Comparison of ENCODE assay signal across 9 cellular contexts in the genomic region with DNA sequence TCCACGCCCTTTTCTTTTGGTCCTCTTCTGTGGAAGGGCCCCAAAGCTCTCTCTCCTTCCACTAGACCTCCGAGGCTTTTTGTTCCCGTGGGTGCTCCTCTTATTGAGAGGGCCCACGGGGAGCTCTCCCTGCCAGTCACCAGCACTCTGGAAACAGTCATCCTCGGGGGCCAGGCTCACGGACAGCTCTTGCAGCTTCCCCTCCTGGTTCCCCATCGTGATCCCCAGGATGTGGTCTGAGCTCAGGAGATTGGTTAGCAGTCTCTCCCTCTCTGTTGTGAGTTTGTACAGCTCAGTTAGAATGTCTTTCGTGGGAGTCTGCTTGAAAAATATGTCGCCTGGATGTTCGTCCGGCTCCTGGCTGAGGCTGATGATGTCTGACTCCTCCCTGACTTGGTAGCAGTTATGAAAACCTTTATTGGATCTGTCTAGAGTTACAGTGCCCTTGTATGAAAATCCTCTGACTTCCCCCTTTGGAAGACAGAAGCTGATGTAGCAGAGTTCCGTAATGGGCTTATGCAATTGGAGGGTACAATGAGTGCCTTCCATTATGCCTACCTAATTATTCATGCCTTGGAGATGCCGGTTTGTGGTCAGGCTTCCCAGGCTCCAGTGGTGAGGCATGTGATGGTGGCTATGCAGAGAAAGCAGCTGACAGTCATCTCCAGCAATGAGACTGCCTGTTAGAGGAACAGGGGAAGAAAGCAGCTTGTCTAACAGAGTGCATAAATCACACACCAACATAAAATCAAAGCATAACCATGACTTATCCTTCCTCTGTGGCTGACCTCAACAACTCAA. TPM values are rescaled to one million over a fixed set of nuclear protein-coding genes. Genes with fewer than 3 reads are reported as not detected.
DNase-seq lines count a peak whose midpoint lies in the region; ATAC-seq, FAIRE-seq and TF ChIP-seq lines count a peak whose summit lies in the region.
"Had no signal": no experiment of that assay in that cellular context is flagged by ENCODE, and none has a peak within 500 bp of the region (broad histone marks: within the 10 kb centered on the region; RNA-seq: fewer than 3 reads in every experiment).

No MANE protein-coding gene starts in this region.

- no TSS peak for BruUV-seq in HepG2 (replicated peaks; lab: Mats Ljungman, UMichigan)

- no peaks in the 10 kb centered on the region for H3K79me2 ChIP-seq in HepG2 (ENCODE audit: insufficient read depth, low read length)

- H2AFZ ChIP-seq in HepG2 (ENCODE audit: low read length) = no peak overlapping the region

- no peak for TF ChIP-seq POLR2A in HepG2 (IDR thresholded peaks at IDR 0.05; ENCODE audit: insufficient read depth in 1 of 2, low read depth in 2 of 2, low read length in 2 of 2)

- H3K4me1 ChIP-seq in liver (ENCODE audit: control insufficient read depth in 4 of 4, insufficient read depth in 4 of 4, low read length in 3 of 4) (no peaks in the 10 kb centered on the region), HepG2 (ENCODE audit: insufficient read depth, low read length) (no peaks in the 10 kb centered on the region)

- H3K36me3 Mint-ChIP-seq in activated CD4-positive, alpha-beta memory T cell treated with anti-CD3 and anti-CD28 coated beads for 36 hours = no peaks in the 10 kb centered on the region
- no peaks in the 10 kb centered on the region for H3K36me3 Mint-ChIP-seq in activated naive CD8-positive, alpha-beta T cell treated with anti-CD3 and anti-CD28 coated beads for 36 hours

- ATAC-seq in HepG2 = no peak
- ATAC-seq in HG03460 (IDR thresholded peaks at IDR 0.05; ENCODE audit: unreplicated experiment) = no peak

- no peak overlapping the region for H3K9ac ChIP-seq in liver (ENCODE audit: low read depth in 1 of 2, low read length in 2 of 2)
- no peak overlapping the region for H3K9ac ChIP-seq in HepG2 (ENCODE audit: insufficient read depth, low read depth, low read length)

- no peaks in the 10 kb centered on the region for H3K36me3 ChIP-seq in liver (ENCODE audit: control insufficient read depth in 4 of 4, insufficient read depth in 3 of 4, low read depth in 1 of 4, low read length in 3 of 4)
- H3K36me3 ChIP-seq in HepG2 (replicated peaks in 1 of 2; ENCODE audit: control insufficient read depth in 1 of 2, insufficient read depth in 2 of 2, low read length in 2 of 2) = no peaks in the 10 kb centered on the region

- peaks cover 2% of the 10 kb centered on the region for H3K4me1 Mint-ChIP-seq in activated CD4-positive, alpha-beta memory T cell treated with anti-CD3 and anti-CD28 coated beads for 36 hours (ENCODE audit: low read depth)
- H3K4me1 Mint-ChIP-seq in activated naive CD8-positive, alpha-beta T cell treated with anti-CD3 and anti-CD28 coated beads for 36 hours = peaks cover 4% of the 10 kb centered on the region

- peaks cover 11% of the 10 kb centered on the region for H3K27me3 Mint-ChIP-seq in activated CD4-positive, alpha-beta memory T cell treated with anti-CD3 and anti-CD28 coated beads for 36 hours
- peaks cover 8% of the 10 kb centered on the region for H3K27me3 Mint-ChIP-seq in activated naive CD8-positive, alpha-beta T cell treated with anti-CD3 and anti-CD28 coated beads for 36 hours

- CTCF ChIA-PET in HepG2 (lab: Yijun Ruan, JAX; ENCODE audit: low intra/inter-chr PET ratio, low total read pairs) = no interaction called here
- CTCF ChIA-PET in activated CD4-positive, alpha-beta memory T cell treated with anti-CD3 and anti-CD28 coated beads for 36 hours (lab: Charles Lee) = interaction anchor here (0.8 to 1.0 kb wide), 2 partner anchors 68 to 73 kb away, joined by 3 read pairs; no protein-coding TSS in a partner anchor

- in situ Hi-C loops in HepG2 (cut with HindIII; ENCODE audit: extremely low pct_ligation_motif_present, low pct_unique_long_range_greater_than_20kb) = loop anchor here (5.0 kb wide), 1 partner anchor 48 kb away; no protein-coding TSS in a partner anchor

- no peak overlapping the region for H3K27ac Mint-ChIP-seq in activated CD4-positive, alpha-beta memory T cell treated with anti-CD3 and anti-CD28 coated beads for 36 hours
- H3K27ac Mint-ChIP-seq in activated naive CD8-positive, alpha-beta T cell treated with anti-CD3 and anti-CD28 coated beads for 36 hours = no peak overlapping the region

- H3K4me3 ChIP-seq in liver (ENCODE audit: low read depth in 1 of 3, low read length in 3 of 3) (no peak overlapping the region), HepG2 (replicated peaks in 1 of 3; ENCODE audit: insufficient read depth in 1 of 3, low read depth in 2 of 3, low read length in 3 of 3) (no peak overlapping the region)

- FAIRE-seq in HepG2 (lab: Jason Lieb, UNC) = no peak
- FAIRE-seq: endothelial cell of umbilical vein had no signal

- TF ChIP-seq RAD21 in liver (IDR thresholded peaks at IDR 0.05) (no peak), HepG2 (CRISPR knock-in tag; IDR thresholded peaks at IDR 0.05) (no peak)

- H4K20me1 ChIP-seq in HepG2 (ENCODE audit: insufficient read depth, low read length) = no peaks in the 10 kb centered on the region

- no peaks in the 10 kb centered on the region for H3K9me3 Mint-ChIP-seq in activated CD4-positive, alpha-beta memory T cell treated with anti-CD3 and anti-CD28 coated beads for 36 hours
- no peaks in the 10 kb centered on the region for H3K9me3 Mint-ChIP-seq in activated naive CD8-positive, alpha-beta T cell treated with anti-CD3 and anti-CD28 coated beads for 36 hours

- TF ChIP-seq EP300 in HepG2 (IDR thresholded peaks at IDR 0.05; ENCODE audit: low read depth in 2 of 2, low read length in 2 of 2) (no peak), HepG2 (CRISPR knock-in tag; IDR thresholded peaks at IDR 0.05; ENCODE audit: borderline replicate concordance) (no peak)

- intact Hi-C loops in HepG2 (cut with micrococcal nuclease; ENCODE audit: unreplicated experiment) = no loop called here
- intact Hi-C loops in activated CD4-positive, alpha-beta memory T cell treated with anti-CD3 and anti-CD28 coated beads for 36 hours (cut with micrococcal nuclease) = no loop called here

- DNase-seq in HepG2 (ENCODE audit: low spot score) (no peak), midbrain (lab: John Stamatoyannopoulos, UW) (peak; percentile 16), DMS 273 (lab: John Stamatoyannopoulos, UW; ENCODE audit: unreplicated experiment) (no peak)
- DNase-seq in activated CD4-positive, alpha-beta memory T cell treated with anti-CD3 and anti-CD28 coated beads for 36 hours = no peak
- no peak for DNase-seq in activated naive CD8-positive, alpha-beta T cell treated with anti-CD3 and anti-CD28 coated beads for 36 hours

- H3K4me3 Mint-ChIP-seq in activated CD4-positive, alpha-beta memory T cell treated with anti-CD3 and anti-CD28 coated beads for 36 hours = no peak overlapping the region
- H3K4me3 Mint-ChIP-seq in activated naive CD8-positive, alpha-beta T cell treated with anti-CD3 and anti-CD28 coated beads for 36 hours = no peak overlapping the region

- WGBS in liver = 78% methylated on average over 13 of the region's 13 CpGs
- WGBS in HepG2 (ENCODE audit: low lambda C conversion rate) = 38% methylated on average over 12 of the region's 13 CpGs

- TF ChIP-seq CTCF in liver (IDR thresholded peaks at IDR 0.05; ENCODE audit: low read depth, low read length, missing input control) (no peak), HepG2 (CRISPR knock-in tag; IDR thresholded peaks at IDR 0.05) (no peak)

- H3K27ac ChIP-seq in liver (ENCODE audit: low read depth in 1 of 2, low read length in 2 of 2) (no peak overlapping the region), HepG2 (ENCODE audit: extremely low read length, insufficient read depth, low read length) (no peak overlapping the region), cingulate gyrus (ENCODE audit: low read depth, low read length) (peak overlapping the region; percentile 47)

- H3K4me2 ChIP-seq in HepG2 (ENCODE audit: low read depth, low read length) = no peak overlapping the region

- H3K27me3 ChIP-seq in liver (ENCODE audit: control insufficient read depth in 4 of 4, insufficient read depth in 4 of 4, low read length in 3 of 4) (no peaks in the 10 kb centered on the region), HepG2 (ENCODE audit: control insufficient read depth in 1 of 2, insufficient read depth in 2 of 2, low read length in 2 of 2) (0 out of 5 replicates have a peak, but pooled peaks cover 0 to 3% of the 10 kb centered on the region in 2 experiments)

- POLR2A ChIA-PET in HepG2 (lab: Yijun Ruan, JAX) = no interaction called here
- POLR2A ChIA-PET in activated CD4-positive, alpha-beta memory T cell treated with anti-CD3 and anti-CD28 coated beads for 36 hours (lab: Charles Lee) = no interaction called here

- H3K9me3 ChIP-seq in liver (ENCODE audit: control insufficient read depth in 4 of 4, low read length in 3 of 4) (no peaks in the 10 kb centered on the region), HepG2 (ENCODE audit: low read length) (no peaks in the 10 kb centered on the region)

RNA-seq across cellular contexts. Expression of gene FMN1, which starts 39.9 kb away (rescaled TPM):
- total RNA-seq in liver (1 to 10 TPM in 1 of 2 donors, under 1 TPM in 1; 0.84 to 5.4 TPM), HepG2 (2016; rRNA removed; fragmentation: Illumina TruSeq; extraction: Trizol) (0.60 and 0.81 TPM in 2 replicates)
- polyA plus RNA-seq in liver (under 1 TPM; 0.21 to 0.22 TPM), HepG2 (2011; rRNA removed) (0.17 and 0.20 TPM in 2 replicates)
- 0.53 and 0.81 TPM in 2 replicates for total RNA-seq in HepG2 (2016; cell fraction: cytosol; rRNA removed; fragmentation: Illumina TruSeq; extraction: Trizol; ENCODE audit: low read depth)
- 0.61 and 0.70 TPM in 2 replicates for total RNA-seq in HepG2 (2016; cell fraction: insoluble cytoplasmic fraction; rRNA removed; fragmentation: Illumina TruSeq; extraction: Trizol)
- 0.37 and 0.38 TPM in 2 replicates for total RNA-seq in HepG2 (2016; cell fraction: membrane; rRNA removed; fragmentation: Illumina TruSeq; extraction: Trizol)
- total RNA-seq in HepG2 (2016; cell fraction: nucleus; rRNA removed; fragmentation: Illumina TruSeq; extraction: Trizol) = 1.9 and 2.6 TPM in 2 replicates
- 0.12 and 0.17 TPM in 2 replicates for polyA plus RNA-seq in HepG2 (2011; cell fraction: cytosol; rRNA removed)
- 0.24 and 0.31 TPM in 2 replicates for polyA plus RNA-seq in HepG2 (2011; cell fraction: nucleus; rRNA removed)
- polyA plus RNA-seq in HepG2 (2012) = 0.36 and 0.63 TPM in 2 replicates
- 0.02 and 0.10 TPM in 2 replicates for polyA plus RNA-seq in HepG2 (2016; cell fraction: cytosol; fragmentation: Illumina TruSeq; extraction: Trizol; ENCODE audit: low read depth)
- polyA plus RNA-seq in HepG2 (2016; cell fraction: insoluble cytoplasmic fraction; fragmentation: Illumina TruSeq; extraction: Trizol; ENCODE audit: low read depth) = 0.33 and 0.41 TPM in 2 replicates
- polyA plus RNA-seq in HepG2 (2016; cell fraction: membrane; fragmentation: Illumina TruSeq; extraction: Trizol; ENCODE audit: low read depth) = 0.08 and 0.21 TPM in 2 replicates
- polyA plus RNA-seq in HepG2 (2016; cell fraction: nucleus; fragmentation: Illumina TruSeq; extraction: Trizol; ENCODE audit: insufficient read depth, low read depth) = 0.48 and 1.1 TPM in 2 replicates
- 0.46 and 1.4 TPM in 2 replicates for polyA minus RNA-seq in HepG2 (2011; rRNA and poly(A)+ RNA removed; ENCODE audit: low replicate concordance)
- polyA minus RNA-seq in HepG2 (2011; cell fraction: cytosol; rRNA and poly(A)+ RNA removed) = 0.62 and 1.4 TPM in 2 replicates
- polyA minus RNA-seq in HepG2 (2011; cell fraction: nucleus; rRNA and poly(A)+ RNA removed) = 4.6 and 7.0 TPM in 2 replicates
- under 1 TPM in 1 of 2 experiments, not detected in 1; 0.05 TPM for total RNA-seq in activated CD4-positive, alpha-beta memory T cell treated with anti-CD3 and anti-CD28 coated beads for 36 hours
- total RNA-seq in activated naive CD8-positive, alpha-beta T cell treated with anti-CD3 and anti-CD28 coated beads for 36 hours = under 1 TPM; 0.14 to 0.31 TPM
